In genomic region chr1:201385299-201385891, GRCh38 we compare ENCODE assay signal across 8 cellular contexts. TPM values are rescaled to one million over a fixed set of nuclear protein-coding genes. Genes with fewer than 3 reads are reported as not detected.
DNase-seq lines count a peak whose midpoint lies in the region; ATAC-seq and TF ChIP-seq lines count a peak whose summit lies in the region.

No MANE protein-coding gene starts in this region.

- H3K9me3 Mint-ChIP-seq in Caco-2 (ENCODE audit: unreplicated experiment): no peaks in the 10 kb centered on the region
- no peaks in the 10 kb centered on the region for H3K9me3 Mint-ChIP-seq in stimulated activated effector memory CD8-positive, alpha-beta T cell treated with anti-CD3 and anti-CD28 coated beads, Interleukin-12 subunit alpha, Interleukin-12 subunit beta, amount 100 ng/mL, for 72 hours

- POLR2A ChIA-PET in Caco-2 (lab: Charles Lee): interaction anchor here (1.2 kb wide), 1 partner anchor 14 kb away, joined by 4 read pairs; no protein-coding TSS in a partner anchor

- H3K27me3 ChIP-seq in Caco-2 (replicated peaks; ENCODE audit: control insufficient read depth, insufficient read depth, low read length): no peaks in the 10 kb centered on the region
- no peaks in the 10 kb centered on the region for H3K27me3 ChIP-seq in kidney epithelial cell (ENCODE audit: control insufficient read depth, insufficient read depth, low read length)

- BruUV-seq in Caco-2 (replicated peaks; lab: Mats Ljungman, UMichigan): no TSS peak

- H3K36me3 ChIP-seq in Caco-2 (ENCODE audit: control insufficient read depth, insufficient read depth, low read length) (peaks cover 15% of the 10 kb centered on the region), kidney epithelial cell (ENCODE audit: control insufficient read depth, insufficient read depth, low read length) (no peaks in the 10 kb centered on the region)

- H3K36me3 Mint-ChIP-seq in Caco-2 (ENCODE audit: insufficient read depth, unreplicated experiment): peaks cover 65% of the 10 kb centered on the region
- H3K36me3 Mint-ChIP-seq in stimulated activated effector memory CD8-positive, alpha-beta T cell treated with anti-CD3 and anti-CD28 coated beads, Interleukin-12 subunit alpha, Interleukin-12 subunit beta, amount 100 ng/mL, for 72 hours: no peaks in the 10 kb centered on the region

- peaks cover 7% of the 10 kb centered on the region for H3K4me1 Mint-ChIP-seq in Caco-2 (ENCODE audit: low read depth, unreplicated experiment)
- peaks cover 6% of the 10 kb centered on the region for H3K4me1 Mint-ChIP-seq in stimulated activated effector memory CD8-positive, alpha-beta T cell treated with anti-CD3 and anti-CD28 coated beads, Interleukin-12 subunit alpha, Interleukin-12 subunit beta, amount 100 ng/mL, for 72 hours

- DNase-seq in Caco-2 (peak; percentile 80 to 89), GM19240 (ENCODE audit: insufficient read length, low spot score) (peak; percentile 74), HuH-7 (ENCODE audit: low spot score) (peak; percentile 90), RKO (ENCODE audit: low spot score) (peak; percentile 29), astrocyte of the hippocampus (ENCODE audit: low read depth, low spot score) (peak; percentile 59), kidney epithelial cell (ENCODE audit: low read depth) (no peak)
- peak; percentile 38 to 70 for DNase-seq in stimulated activated effector memory CD8-positive, alpha-beta T cell treated with anti-CD3 and anti-CD28 coated beads, Interleukin-12 subunit alpha, Interleukin-12 subunit beta, amount 100 ng/mL, for 72 hours (ENCODE audit: low spot score in 2 of 2)

- H3K4me1 ChIP-seq in Caco-2: no peaks in the 10 kb centered on the region

- no peaks in the 10 kb centered on the region for H3K9me3 ChIP-seq in Caco-2

- H3K4me3 ChIP-seq in Caco-2 (ENCODE audit: low read depth, low read length) (no peak overlapping the region), kidney epithelial cell (ENCODE audit: low read depth, low read length) (no peak overlapping the region)

- TF ChIP-seq CTCF in Caco-2 (IDR thresholded peaks at IDR 0.05; ENCODE audit: insufficient read depth in 1 of 2, low read depth in 1 of 2, low read length in 1 of 2, severe bottlenecking in 1 of 2, unreplicated experiment in 1 of 2) (peak; percentile 80 to 97), kidney epithelial cell (IDR thresholded peaks at IDR 0.05; ENCODE audit: insufficient read depth, low read length, poor library complexity, severe bottlenecking) (peak; percentile 97)

- CTCF ChIA-PET in Caco-2 (lab: Charles Lee): interaction anchor here (0.7 to 2.1 kb wide), 10 partner anchors 9 to 76 kb away, joined by 3 to 12 read pairs (median 3); partner anchors contain the start of gene LAD1

- no peak overlapping the region for H3K4me3 Mint-ChIP-seq in Caco-2 (ENCODE audit: unreplicated experiment)
- H3K4me3 Mint-ChIP-seq in stimulated activated effector memory CD8-positive, alpha-beta T cell treated with anti-CD3 and anti-CD28 coated beads, Interleukin-12 subunit alpha, Interleukin-12 subunit beta, amount 100 ng/mL, for 72 hours: no peak overlapping the region

- H3K27me3 Mint-ChIP-seq in Caco-2 (ENCODE audit: insufficient read depth, unreplicated experiment): no peaks in the 10 kb centered on the region

- ATAC-seq in stimulated activated effector memory CD8-positive, alpha-beta T cell treated with anti-CD3 and anti-CD28 coated beads, Interleukin-12 subunit alpha, Interleukin-12 subunit beta, amount 100 ng/mL, for 72 hours: peak; percentile 63
- no peak for ATAC-seq in GM21576 (IDR thresholded peaks at IDR 0.05; ENCODE audit: unreplicated experiment)

- intact Hi-C loops in Caco-2 (cut with micrococcal nuclease; ENCODE audit: unreplicated experiment): loop anchor here (1.0 kb wide), 2 partner anchors 14 to 23 kb away; partner anchors contain the start of gene LAD1

- H3K27ac Mint-ChIP-seq in Caco-2 (ENCODE audit: unreplicated experiment): no peak overlapping the region
- no peak overlapping the region for H3K27ac Mint-ChIP-seq in stimulated activated effector memory CD8-positive, alpha-beta T cell treated with anti-CD3 and anti-CD28 coated beads, Interleukin-12 subunit alpha, Interleukin-12 subunit beta, amount 100 ng/mL, for 72 hours

RNA-seq across cellular contexts. Expression of gene TNNT2, which starts 7.9 kb away (rescaled TPM):
- 5.9 and 7.3 TPM in 2 replicates for total RNA-seq in Caco-2 (2022)
- 0.08 and 0.89 TPM in 2 replicates for total RNA-seq in kidney epithelial cell

RNA-seq across cellular contexts. Expression of gene LAD1, which starts 13.7 kb away (rescaled TPM):
- total RNA-seq in Caco-2 (2022) (77.2 and 80.5 TPM in 2 replicates), kidney epithelial cell (36.1 and 38.9 TPM in 2 replicates)

RNA-seq across cellular contexts. Expression of gene TNNI1, which starts 36.1 kb away (rescaled TPM):
- total RNA-seq in Caco-2 (2022) (not detected in 2 replicates), kidney epithelial cell (not detected in 2 replicates)
